9 cellular contexts compared by ENCODE assay signal in genomic region chrX:24117288-24117687, GRCh38. TPM values are rescaled to one million over a fixed set of nuclear protein-coding genes. Genes with fewer than 3 reads are reported as not detected.
A peak's percentile ranks its signal among the peaks of the same experiment; 100 is the strongest.
DNase-seq lines count a peak whose midpoint lies in the region; ATAC-seq and TF ChIP-seq lines count a peak whose summit lies in the region.
"Had no signal": no experiment of that assay in that cellular context is flagged by ENCODE, and none has a peak within 500 bp of the region (broad histone marks: within the 10 kb centered on the region; RNA-seq: fewer than 3 reads in every experiment).

No MANE protein-coding gene starts in this region.

- no peak for ATAC-seq in HG03135 (IDR thresholded peaks at IDR 0.05; ENCODE audit: unreplicated experiment)
- ATAC-seq in GM21619 (IDR thresholded peaks at IDR 0.05; ENCODE audit: unreplicated experiment) = no peak

- no peak overlapping the region for H3K4me3 ChIP-seq in foreskin fibroblast (ENCODE audit: low read depth in 1 of 2, low read length in 2 of 2)
- H3K4me3 ChIP-seq: thoracic aorta had no signal

- in situ Hi-C loops in SK-MEL-5 (cut with HindIII; ENCODE audit: low pct_unique_long_range_greater_than_20kb, low sequenced_read_pairs) = no loop called here

- no peak for TF ChIP-seq CTCF in foreskin fibroblast (IDR thresholded peaks at IDR 0.05; ENCODE audit: low read depth, low read length)

- DNase-seq in EH (ENCODE audit: low read depth) (peak; percentile 79), SK-MEL-5 (ENCODE audit: low read depth, low spot score) (peak; percentile 14), foreskin fibroblast (peak; percentile 53 to 80), pons (ENCODE audit: low spot score) (peak; percentile 64), HuH-7.5 (ENCODE audit: low spot score) (no peak), NCI-H2029 treated with DMSO at 0.1 percent for 48 hours (lab: John Stamatoyannopoulos, UW) (no peak)

RNA-seq across cellular contexts. Expression of gene ZFX, which starts 32.2 kb away (rescaled TPM):
- total RNA-seq in SK-MEL-5 (2014; rRNA removed; shearing (Covaris generic)) = 21.8 and 24.8 TPM in 2 replicates
- 11.4 and 16.6 TPM in 2 replicates for polyA plus RNA-seq in SK-MEL-5 (2015; cell fraction: cytosol; rRNA removed)
- 16.8 and 22.5 TPM in 2 replicates for polyA plus RNA-seq in SK-MEL-5 (2015; cell fraction: nucleus; rRNA removed)

Comparison
In these comparisons a context has a peak if more than half of its experiments do, and no peak if none do; other contexts are left out.
1. DNase-seq: peak in EH (single experiment), SK-MEL-5 (single experiment), foreskin fibroblast (2 of 2) and pons (single experiment); none in HuH-7.5 (single experiment) and NCI-H2029 treated with DMSO at 0.1 percent for 48 hours (single experiment).